ENCODE assay signal across 20 cellular contexts in genomic region chr1:168613038-168613451, GRCh38. TPM values are rescaled to one million over a fixed set of nuclear protein-coding genes. Genes with fewer than 3 reads are reported as not detected.
A peak's percentile ranks its signal among the peaks of the same experiment; 100 is the strongest.
DNase-seq lines count a peak whose midpoint lies in the region; ATAC-seq and TF ChIP-seq lines count a peak whose summit lies in the region.
"Had no signal": no experiment of that assay in that cellular context is flagged by ENCODE, and none has a peak within 500 bp of the region (broad histone marks: within the 10 kb centered on the region; RNA-seq: fewer than 3 reads in every experiment).

No MANE protein-coding gene starts in this region.

- TF ChIP-seq EP300 in gastroesophageal sphincter (IDR thresholded peaks at IDR 0.05), result no peak

- H3K36me3 ChIP-seq in BE2C (no peaks in the 10 kb centered on the region), gastroesophageal sphincter (no peaks in the 10 kb centered on the region), neuron (ENCODE audit: insufficient read depth, low read length) (no peaks in the 10 kb centered on the region)

- TF ChIP-seq POLR2A in gastroesophageal sphincter (IDR thresholded peaks at IDR 0.05), result no peak

- WGBS in gastroesophageal sphincter (ENCODE audit: low coverage in 1 of 2), 2 donors, result 71% methylated on average over 1 of the region's 1 CpG; no CpG with 5 or more reads in 1 of the 2 donors

- peak overlapping the region; percentile 31 to 78 (median 72) for H3K27ac ChIP-seq in gastroesophageal sphincter
- H3K27ac ChIP-seq: parathyroid adenoma, testis had no signal

- DNase-seq in BE2C (peak; percentile 62), NCI-H446 (lab: John Stamatoyannopoulos, UW) (peak; percentile 69 to 73), Kasumi-1 (lab: John Stamatoyannopoulos, UW) (no peak), NCI-H1930 (lab: John Stamatoyannopoulos, UW) (no peak), AG20443 (ENCODE audit: low spot score) (no peak)
- DNase-seq: activated CD4-positive, alpha-beta T cell treated with anti-CD3 and anti-CD28 coated beads, Interleukin-2, amount 10 ng/mL, durations not matched to agents 7 days and 5 days; activated CD8-positive, alpha-beta memory T cell treated with anti-CD3 and anti-CD28 coated beads, Interleukin-2, amount 50 U/mL, for 48 hours; activated naive CD4-positive, alpha-beta T cell treated with Interleukin-2 at 50 U/mL for 16 hours; effector CD4-positive, alpha-beta T cell; GF-D8; hippocampal formation; testis had no signal

- H3K4me1 ChIP-seq in BE2C, result peaks cover 41% of the 10 kb centered on the region
- H3K4me1 ChIP-seq in gastroesophageal sphincter, result peaks cover 7 to 54% (median 15%) of the 10 kb centered on the region in 3 donors
- peaks cover 37% of the 10 kb centered on the region for H3K4me1 ChIP-seq in neuron (ENCODE audit: insufficient read depth, low read length)
- H3K4me1 ChIP-seq: parathyroid adenoma had no signal

- peak overlapping the region; percentile 45 for H3K4me3 ChIP-seq in BE2C (ENCODE audit: low read depth, low read length)
- no peak overlapping the region for H3K4me3 ChIP-seq in gastroesophageal sphincter
- peak overlapping the region; percentile 21 for H3K4me3 ChIP-seq in neuron (ENCODE audit: low read length)
- H3K4me3 ChIP-seq: testis had no signal

- TF ChIP-seq CTCF in BE2C (IDR thresholded peaks at IDR 0.05; ENCODE audit: low read depth, low read length) (no peak), gastroesophageal sphincter (IDR thresholded peaks at IDR 0.05) (no peak)

- peak overlapping the region; percentile 33 for H2AFZ ChIP-seq in neuron (ENCODE audit: low read depth, low read length)
- H2AFZ ChIP-seq: parathyroid adenoma had no signal

- H3K9me3 ChIP-seq in BE2C (no peaks in the 10 kb centered on the region), gastroesophageal sphincter (no peaks in the 10 kb centered on the region), neuron (ENCODE audit: low read length) (peaks cover 3% of the 10 kb centered on the region)
- H3K9me3 ChIP-seq: testis had no signal

- no peaks in the 10 kb centered on the region for H3K27me3 ChIP-seq in BE2C
- no peaks in the 10 kb centered on the region for H3K27me3 ChIP-seq in gastroesophageal sphincter
- no peaks in the 10 kb centered on the region for H3K27me3 ChIP-seq in neuron (ENCODE audit: insufficient read depth, low read length)
- H3K27me3 ChIP-seq: testis had no signal

- no peak for ATAC-seq in gastroesophageal sphincter
- no peak for ATAC-seq in GM21528 (IDR thresholded peaks at IDR 0.05; ENCODE audit: low FRiP score, unreplicated experiment)

RNA-seq across cellular contexts. Expression of gene XCL1, which starts 36.6 kb away (rescaled TPM):
- not detected for polyA plus RNA-seq in BE2C (2012; ENCODE audit: insufficient read depth, insufficient read length, low read depth)
- under 1 TPM in 1 of 4 donors, not detected in 3; 0.47 TPM for total RNA-seq in gastroesophageal sphincter
- total RNA-seq: B cell, fibroblast of lung, kidney epithelial cell, M059J, testis had no signal
- polyA plus RNA-seq: fibroblast of lung had no signal

Comparison
In these comparisons a context has a peak if more than half of its experiments do, and no peak if none do; other contexts are left out.
1. DNase-seq: peak in BE2C (single experiment) and NCI-H446 (2 of 2); none in Kasumi-1 (0 of 2), NCI-H1930 (0 of 2) and AG20443 (single experiment).
2. H3K4me3 ChIP-seq: peak in BE2C (single experiment) and neuron (single experiment); none in gastroesophageal sphincter (0 of 2).